Comparison of ENCODE assay signal across 31 cellular contexts in the genomic region with DNA sequence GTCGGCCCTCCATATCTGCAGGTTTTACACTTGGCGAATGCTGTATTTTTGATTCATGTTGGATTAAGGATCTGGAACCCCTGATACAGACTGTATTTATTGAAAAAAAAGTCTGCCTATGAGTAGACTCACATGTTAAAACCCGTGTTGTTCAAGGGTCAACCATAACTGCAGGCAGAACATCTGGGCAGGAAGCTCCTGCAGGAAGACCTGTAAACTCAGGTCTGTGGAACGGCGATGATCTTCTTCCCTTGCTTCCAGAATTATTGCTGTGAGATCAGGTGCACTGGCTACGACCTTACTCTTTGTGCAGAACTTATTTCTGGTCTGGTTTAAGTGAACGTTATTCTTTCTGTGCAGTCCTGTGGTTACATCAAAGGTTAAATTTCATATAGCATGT.
"Had no signal": no experiment of that assay in that cellular context is flagged by ENCODE, and none has a peak within 500 bp of the region (broad histone marks: within the 10 kb centered on the region; RNA-seq: fewer than 3 reads in every experiment).

No MANE protein-coding gene starts in this region.

- H3K36me3 ChIP-seq: brain microvascular endothelial cell, esophagus squamous epithelium, gastroesophageal sphincter, heart right ventricle, WERI-Rb-1 had no signal

- H3K4me3 ChIP-seq: coronary artery, esophagus squamous epithelium, gastroesophageal sphincter, heart right ventricle had no signal

- ATAC-seq: activated CD4-positive, CD25-positive, alpha-beta regulatory T cell treated with anti-CD3 and anti-CD28 coated beads, Interleukin-2, amount 50 U/mL, for 24 hours; activated CD8-positive, alpha-beta T cell treated with anti-CD3 and anti-CD28 coated beads for 36 hours; activated T-cell treated with anti-CD3 and anti-CD28 coated beads, Interleukin-2, amount 50 U/mL, for 4 hours; activated T-helper 17 cell treated with anti-CD3 and anti-CD28 coated beads, Interleukin-2, amount 50 U/mL, for 72 hours; gastroesophageal sphincter; heart right ventricle; T-helper 17 cell had no signal

- H3K27me3 ChIP-seq: brain microvascular endothelial cell, esophagus squamous epithelium, gastroesophageal sphincter, heart right ventricle had no signal

- DNase-seq: activated B cell treated with CpG ODN at 0.5 μM for 24 hours; activated CD4-positive, alpha-beta T cell treated with anti-CD3 and anti-CD28 coated beads for 48 hours; activated CD4-positive, alpha-beta T cell treated with anti-CD3 and anti-CD28 coated beads, Interleukin-2, amount 50 U/mL, for 1 hour; activated CD4-positive, alpha-beta T cell treated with anti-CD3 and anti-CD28 coated beads, Interleukin-2, amount 50 U/mL, for 48 hours; activated CD8-positive, alpha-beta memory T cell treated with anti-CD3 and anti-CD28 coated beads for 24 hours; activated CD8-positive, alpha-beta T cell treated with anti-CD3 and anti-CD28 coated beads for 36 hours; activated effector memory CD4-positive, alpha-beta T cell treated with Interleukin-2 at 50 U/mL for 16 hours; activated gamma-delta T cell treated with Interleukin-2 at 50 U/mL for 16 hours; activated naive CD4-positive, alpha-beta T cell treated with anti-CD3 and anti-CD28 coated beads, Interleukin-2, amount 50 U/mL, for 16 hours; activated naive CD4-positive, alpha-beta T cell treated with Interleukin-2 at 50 U/mL for 16 hours; activated T-cell treated with anti-CD3 and anti-CD28 coated beads, Interleukin-2, amount 50 U/mL, for 4 hours; amniotic stem cell; anterior cingulate cortex; brain microvascular endothelial cell; effector CD8-positive, alpha-beta T cell; erythroblast; esophagus squamous epithelium; foreskin melanocyte; heart right ventricle; T-helper 1 cell; T-helper 17 cell; T1000; WERI-Rb-1 had no signal

- H3K27me3 Mint-ChIP-seq: activated B cell treated with CpG ODN at 0.5 μM for 24 hours; activated CD8-positive, alpha-beta T cell treated with anti-CD3 and anti-CD28 coated beads for 36 hours; activated naive CD8-positive, alpha-beta T cell; activated T-helper 17 cell treated with anti-CD3 and anti-CD28 coated beads, Interleukin-2, amount 50 U/mL, for 72 hours; central memory CD8-positive, alpha-beta T cell; dendritic cell treated with granulocyte-macrophage colony-stimulating factor and Interleukin-4, amounts not matched to agents 40 ng/mL and 50 ng/mL, for 4 days; T-helper 17 cell had no signal

- H3K4me1 ChIP-seq: gastroesophageal sphincter had no signal

- H3K9me3 Mint-ChIP-seq: activated B cell treated with CpG ODN at 0.5 μM for 24 hours; activated CD8-positive, alpha-beta T cell treated with anti-CD3 and anti-CD28 coated beads for 36 hours; activated T-cell treated with anti-CD3 and anti-CD28 coated beads, Interleukin-2, amount 50 U/mL, for 4 hours; activated T-helper 17 cell treated with anti-CD3 and anti-CD28 coated beads, Interleukin-2, amount 50 U/mL, for 72 hours; central memory CD8-positive, alpha-beta T cell; dendritic cell treated with granulocyte-macrophage colony-stimulating factor and Interleukin-4, amounts not matched to agents 40 ng/mL and 50 ng/mL, for 4 days; T-helper 2 cell treated with Interferon-gamma antibody and Interleukin-4, amounts not matched to agents 5 μg/mL and 100 μg/mL, for 36 hours had no signal

- H3K9me3 ChIP-seq: esophagus squamous epithelium, gastroesophageal sphincter, heart right ventricle had no signal

- H3K27ac ChIP-seq: brain microvascular endothelial cell, coronary artery, esophagus squamous epithelium, gastroesophageal sphincter, heart right ventricle, WERI-Rb-1 had no signal

- H3K27ac Mint-ChIP-seq: activated B cell treated with CpG ODN at 0.5 μM for 24 hours; activated CD8-positive, alpha-beta T cell treated with anti-CD3 and anti-CD28 coated beads for 36 hours; activated naive CD8-positive, alpha-beta T cell; activated T-helper 17 cell treated with anti-CD3 and anti-CD28 coated beads, Interleukin-2, amount 50 U/mL, for 72 hours; T-helper 17 cell; T-helper 2 cell treated with Interferon-gamma antibody and Interleukin-4, amounts not matched to agents 5 μg/mL and 100 μg/mL, for 36 hours had no signal

- H3K4me1 Mint-ChIP-seq: activated T-helper 17 cell treated with anti-CD3 and anti-CD28 coated beads, Interleukin-2, amount 50 U/mL, for 72 hours had no signal

- H3K4me3 Mint-ChIP-seq: activated B cell treated with CpG ODN at 0.5 μM for 24 hours; activated CD8-positive, alpha-beta T cell treated with anti-CD3 and anti-CD28 coated beads for 36 hours; activated naive CD8-positive, alpha-beta T cell; activated T-cell treated with anti-CD3 and anti-CD28 coated beads, Interleukin-2, amount 50 U/mL, for 4 hours; activated T-helper 17 cell treated with anti-CD3 and anti-CD28 coated beads, Interleukin-2, amount 50 U/mL, for 72 hours; central memory CD8-positive, alpha-beta T cell; dendritic cell treated with granulocyte-macrophage colony-stimulating factor and Interleukin-4, amounts not matched to agents 40 ng/mL and 50 ng/mL, for 4 days; T-helper 17 cell; T-helper 2 cell treated with Interferon-gamma antibody and Interleukin-4, amounts not matched to agents 5 μg/mL and 100 μg/mL, for 36 hours had no signal
